12 cellular contexts compared by ENCODE assay signal in genomic region chr5:127849891-127850290, GRCh38.
"Had no signal": no experiment of that assay in that cellular context is flagged by ENCODE, and none has a peak within 500 bp of the region (broad histone marks: within the 10 kb centered on the region; RNA-seq: fewer than 3 reads in every experiment).

No MANE protein-coding gene starts in this region.

- H3K36me3 ChIP-seq: ovary, thyroid gland, vagina had no signal

- DNase-seq: activated CD4-positive, alpha-beta T cell treated with anti-CD3 and anti-CD28 coated beads, Interleukin-2, amount 50 U/mL, for 1 hour; activated CD4-positive, CD25-positive, alpha-beta regulatory T cell; activated naive CD4-positive, alpha-beta T cell treated with anti-CD3 and anti-CD28 coated beads, Interleukin-2, amount 50 U/mL, for 16 hours; activated T-cell treated with anti-CD3 and anti-CD28 coated beads for 4 hours; central memory CD4-positive, alpha-beta T cell; dermis blood vessel endothelial cell; left cardiac atrium; mammary epithelial cell; ovary; stimulated activated CD4-positive, alpha-beta T cell treated with anti-CD3 and anti-CD28 coated beads, Interleukin-4, amount 100 ng/mL, for 4 hours; thyroid gland had no signal

- H3K4me1 ChIP-seq: thyroid gland, vagina had no signal

- H3K27ac ChIP-seq: ovary, thyroid gland, vagina had no signal

- H3K9me3 ChIP-seq: ovary, thyroid gland, vagina had no signal

- H3K4me3 ChIP-seq: ovary, thyroid gland, vagina had no signal

- H3K27me3 ChIP-seq: ovary, thyroid gland, vagina had no signal
